19 cellular contexts compared by ENCODE assay signal in the genomic region with DNA sequence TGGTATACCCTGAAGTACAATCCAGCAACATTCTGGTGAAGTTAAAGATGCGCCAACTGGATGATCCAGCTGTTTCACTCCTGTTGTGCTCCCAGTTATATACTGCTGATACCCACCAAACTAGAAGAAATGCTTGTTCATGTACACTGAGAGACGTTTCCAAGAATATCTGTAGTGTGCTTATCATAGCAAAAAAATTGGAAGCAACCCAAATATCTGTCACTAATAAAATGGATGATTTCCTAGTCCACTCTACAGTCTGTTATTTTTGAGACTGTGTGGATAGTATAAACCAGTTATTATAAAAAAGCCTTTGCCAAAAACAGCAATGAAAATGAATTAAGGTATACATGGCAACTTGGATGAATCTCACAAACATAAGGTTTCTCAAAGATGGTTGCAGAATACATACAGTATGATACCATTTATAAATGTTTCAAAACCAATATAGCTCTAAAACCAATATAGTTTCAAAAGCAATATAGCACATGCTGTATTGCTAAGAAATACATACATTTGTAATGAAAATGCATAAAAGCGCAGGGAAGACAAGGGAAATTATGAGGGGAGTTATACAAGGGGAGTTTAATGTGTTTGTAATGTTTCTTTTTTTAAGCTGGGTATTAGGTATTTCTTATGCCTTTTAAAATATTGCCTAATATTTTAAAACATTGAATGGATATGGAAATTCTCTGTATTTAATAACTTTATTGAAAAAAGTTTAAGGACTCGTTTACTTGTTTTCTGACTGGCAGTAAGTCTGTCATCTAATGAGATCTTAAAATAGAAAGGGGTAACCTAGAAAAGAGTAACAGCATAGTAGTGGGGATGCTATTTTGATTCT. TPM values are rescaled to one million over a fixed set of nuclear protein-coding genes. Genes with fewer than 3 reads are reported as not detected.
DNase-seq lines count a peak whose midpoint lies in the region; ATAC-seq and TF ChIP-seq lines count a peak whose summit lies in the region.
"Had no signal": no experiment of that assay in that cellular context is flagged by ENCODE, and none has a peak within 500 bp of the region (broad histone marks: within the 10 kb centered on the region; RNA-seq: fewer than 3 reads in every experiment).

No MANE protein-coding gene starts in this region.

- H3K4me2 ChIP-seq in PC-9: no peak overlapping the region

- H3K4me3 ChIP-seq in astrocyte of the spinal cord (ENCODE audit: low read depth, low read length) (no peak overlapping the region), heart right ventricle (no peak overlapping the region), PC-9 (no peak overlapping the region), WERI-Rb-1 (ENCODE audit: low read depth, low read length) (no peak overlapping the region)
- H3K4me3 ChIP-seq: adrenal gland, colonic mucosa, HAP-1 had no signal

- H3K4me1 ChIP-seq in heart right ventricle (peaks cover 0 to 18% (median 0%) of the 10 kb centered on the region in 9 donors), PC-9 (replicated peaks; ENCODE audit: insufficient read depth) (no peaks in the 10 kb centered on the region)
- H3K4me1 ChIP-seq: adrenal gland, colonic mucosa, HAP-1 had no signal

- no peak overlapping the region for H2AFZ ChIP-seq in PC-9

- TF ChIP-seq CTCF in astrocyte of the spinal cord (IDR thresholded peaks at IDR 0.05; ENCODE audit: low read depth, low read length) (no peak), heart right ventricle (IDR thresholded peaks at IDR 0.05) (no peak), PC-9 (conservative IDR thresholded peaks at IDR 0.05) (no peak), WERI-Rb-1 (IDR thresholded peaks at IDR 0.05; ENCODE audit: low read depth, low read length) (no peak)

- H3F3A ChIP-seq in PC-9 (ENCODE audit: insufficient read depth, low read depth): peaks cover 31% of the 10 kb centered on the region

- intact Hi-C loops in heart right ventricle (cut with DNase I) (no loop called here), PC-9 (cut with micrococcal nuclease; ENCODE audit: unreplicated experiment) (no loop called here)

- H3K79me2 ChIP-seq in PC-9 (ENCODE audit: low read depth): no peaks in the 10 kb centered on the region

- H3K27ac ChIP-seq in heart right ventricle (no peak overlapping the region), PC-9 (no peak overlapping the region), WERI-Rb-1 (no peak overlapping the region)
- H3K27ac ChIP-seq: adrenal gland, colonic mucosa had no signal

- H3K9me2 ChIP-seq in PC-9 (ENCODE audit: insufficient read depth): no peaks in the 10 kb centered on the region

- peaks cover 0 to 4% (median 0%) of the 10 kb centered on the region in 9 donors for H3K36me3 ChIP-seq in heart right ventricle
- peaks cover 7% of the 10 kb centered on the region; the same call in 1 of the 2 replicates for H3K36me3 ChIP-seq in PC-9 (ENCODE audit: low read depth)
- peaks cover 8% of the 10 kb centered on the region for H3K36me3 ChIP-seq in WERI-Rb-1
- H3K36me3 ChIP-seq: adrenal gland, colonic mucosa had no signal

- CTCF ChIA-PET in PC-9 (lab: Charles Lee): no interaction called here

- H3K27me3 ChIP-seq in heart right ventricle: no peaks in the 10 kb centered on the region
- no peaks in the 10 kb centered on the region for H3K27me3 ChIP-seq in PC-9 (ENCODE audit: insufficient read depth, low read depth)
- no peaks in the 10 kb centered on the region for H3K27me3 ChIP-seq in WERI-Rb-1 (ENCODE audit: insufficient read depth, low read depth, severe bottlenecking)
- H3K27me3 ChIP-seq: adrenal gland, colonic mucosa had no signal

- ATAC-seq in heart right ventricle: peak in 7 of 8 donors; percentile 12 to 74 (median 42)

- 51 to 60% methylated on average over 4 of the region's 4 CpGs for WGBS in heart right ventricle, 2 donors

- peak; percentile 4 for DNase-seq in A172 (ENCODE audit: low spot score)
- DNase-seq in NCI-H1694 treated with DMSO at 0.1 percent for 48 hours (lab: John Stamatoyannopoulos, UW): peak; percentile 11
- DNase-seq in astrocyte of the spinal cord (ENCODE audit: low read depth, low spot score): peak; percentile 19
- no peak for DNase-seq in heart right ventricle
- no peak for DNase-seq in PC-9
- DNase-seq in WERI-Rb-1: no peak
- DNase-seq in GOT3 (lab: John Stamatoyannopoulos, UW): no peak
- no peak for DNase-seq in cortex of kidney (lab: John Stamatoyannopoulos, UW)
- DNase-seq: activated CD4-positive, alpha-beta T cell treated with anti-CD3 and anti-CD28 coated beads for 1 hour; adrenal gland; CD4-positive, CD25-positive, alpha-beta regulatory T cell; colonic mucosa; DMS79; kidney; NCI-H1417 treated with DMSO at 0.1 percent for 48 hours; SHP77 treated with DMSO at 0.1 percent for 48 hours had no signal

- BruUV-seq in PC-9 (replicated peaks; lab: Mats Ljungman, UMichigan): no TSS peak

- no peaks in the 10 kb centered on the region for H4K20me1 ChIP-seq in PC-9 (ENCODE audit: insufficient read depth)

- H3K9me3 ChIP-seq in heart right ventricle: no peaks in the 10 kb centered on the region
- H3K9me3 ChIP-seq in PC-9 (ENCODE audit: insufficient read depth, low read depth): no peaks in the 10 kb centered on the region
- H3K9me3 ChIP-seq in WERI-Rb-1 (ENCODE audit: severe bottlenecking): no peaks in the 10 kb centered on the region
- H3K9me3 ChIP-seq: adrenal gland, colonic mucosa, HAP-1 had no signal

- POLR2A ChIA-PET in PC-9 (lab: Charles Lee; ENCODE audit: unreplicated experiment): interaction anchor here (0.5 kb wide), 1 partner anchor 10 kb away, joined by 7 read pairs; no protein-coding TSS in a partner anchor

- in situ Hi-C loops in astrocyte of the spinal cord (cut with HindIII; ENCODE audit: low sequenced_read_pairs): no loop called here

RNA-seq across cellular contexts. Expression of a gene that starts 36.5 kb away (rescaled TPM):
- 33.4 and 38.6 TPM in 2 replicates for total RNA-seq in A172 (2014; rRNA removed; shearing (Covaris generic))
- 1 to 10 TPM in 8 of 10 donors, under 1 TPM in 2; 0.66 to 6.4 (median 1.8) TPM for total RNA-seq in heart right ventricle
- 1 to 10 TPM; 1.3 to 3.2 TPM for polyA plus RNA-seq in heart right ventricle
- total RNA-seq in PC-9 (2021): 51.5 and 51.7 TPM in 2 replicates

RNA-seq across cellular contexts. Expression of a gene that starts 50.0 kb away (rescaled TPM):
- 36.1 and 39.7 TPM in 2 replicates for total RNA-seq in A172 (2014; rRNA removed; shearing (Covaris generic))
- total RNA-seq in heart right ventricle (10 to 100 TPM; 25.5 to 32.5 (median 28.3) TPM), PC-9 (2021) (23.7 and 30.1 TPM in 2 replicates)
- polyA plus RNA-seq in heart right ventricle: 10 to 100 TPM; 11.3 to 12.9 TPM

RNA-seq across cellular contexts. Expression of a gene that starts 56.4 kb away (rescaled TPM):
- 2.1 TPM in 1 of 2 replicates, not detected in the other for total RNA-seq in A172 (2014; rRNA removed; shearing (Covaris generic))
- total RNA-seq in heart right ventricle (not detected), PC-9 (2021) (not detected in 2 replicates)
- under 1 TPM; 0.06 to 0.15 TPM for polyA plus RNA-seq in heart right ventricle
- total RNA-seq: CD4-positive, CD25-positive, alpha-beta regulatory T cell; colonic mucosa; epithelial cell of proximal tubule; kidney; T-helper 2 cell treated with Interferon-gamma antibody and Interleukin-4, amounts not matched to agents 100 ng/mL and 5 ng/mL, for 36 hours had no signal
- polyA plus RNA-seq: CD4-positive, CD25-positive, alpha-beta regulatory T cell had no signal

Comparison
In these comparisons a context has a peak if more than half of its experiments do, and no peak if none do; other contexts are left out.
1. DNase-seq: peak in A172 (single experiment), NCI-H1694 treated with DMSO at 0.1 percent for 48 hours (single experiment) and astrocyte of the spinal cord (single experiment); none in heart right ventricle (0 of 2), PC-9 (0 of 2), WERI-Rb-1 (single experiment), GOT3 (single experiment) and cortex of kidney (single experiment).